In the genomic region with DNA sequence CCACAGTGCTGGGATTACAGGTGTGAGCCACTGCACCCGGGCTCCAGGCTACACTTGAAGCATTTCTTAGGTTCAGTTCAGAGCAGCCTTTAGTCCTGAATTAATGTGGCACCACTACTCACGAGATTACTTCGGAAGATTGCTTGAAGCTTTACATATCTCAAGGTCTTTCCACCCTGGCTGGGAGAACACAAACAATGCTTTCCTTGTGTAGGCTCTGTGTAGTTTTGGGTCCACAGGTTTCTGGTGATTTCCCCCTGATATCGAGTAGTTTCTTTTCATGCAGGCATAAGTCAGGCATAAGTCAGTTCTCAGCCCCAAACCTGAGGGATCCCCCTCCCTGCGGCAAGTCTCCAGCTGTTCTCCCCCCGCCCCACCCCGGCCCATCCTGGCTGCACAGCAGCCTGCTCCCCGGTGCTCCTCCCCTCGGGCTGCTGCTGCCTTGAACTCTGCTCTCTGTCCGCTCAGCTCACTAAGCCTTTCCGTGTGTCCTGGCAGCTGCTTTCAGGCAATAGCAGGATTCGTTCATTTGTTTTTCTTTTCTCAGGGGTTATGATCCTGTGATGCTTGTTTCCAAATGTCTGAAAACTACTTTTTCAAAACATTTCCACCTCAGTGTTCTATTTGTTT, we compare ENCODE assay signal across 14 cellular contexts.
DNase-seq lines count a peak whose midpoint lies in the region; ATAC-seq, FAIRE-seq and TF ChIP-seq lines count a peak whose summit lies in the region.
"Had no signal": no experiment of that assay in that cellular context is flagged by ENCODE, and none has a peak within 500 bp of the region (broad histone marks: within the 10 kb centered on the region; RNA-seq: fewer than 3 reads in every experiment).

No MANE protein-coding gene starts in this region.

- CTCF ChIA-PET in activated B cell treated with CpG ODN at 0.5 μM for 24 hours (lab: Charles Lee), result interaction anchor here (0.7 to 1.2 kb wide), 4 partner anchors 11 to 395 kb away, joined by 3 to 4 read pairs (median 3); no protein-coding TSS in a partner anchor
- CTCF ChIA-PET in SK-N-SH (lab: Yijun Ruan, JAX), result interaction anchor here (0.6 to 4.8 kb wide), 7 partner anchors 10 to 392 kb away, joined by 3 to 54 read pairs (median 4); no protein-coding TSS in a partner anchor

- H3K27ac ChIP-seq in KMS-11 (no peak overlapping the region; the same call in 1 of the 2 replicates), lung (ENCODE audit: low read depth in 1 of 2, low read length in 1 of 2) (no peak overlapping the region), SK-N-SH (ENCODE audit: low read depth in 2 of 2, low read length in 1 of 2) (no peak overlapping the region)
- H3K27ac ChIP-seq: SJSA1 had no signal

- H2AFZ ChIP-seq in KMS-11 (ENCODE audit: low read depth), result no peak overlapping the region; the same call in 1 of the 2 replicates
- no peak overlapping the region for H2AFZ ChIP-seq in SK-N-SH (ENCODE audit: low read depth)

- no peaks in the 10 kb centered on the region for H3K4me1 ChIP-seq in KMS-11 (ENCODE audit: low read depth, poor library complexity, severe bottlenecking)
- H3K4me1 ChIP-seq in lung (ENCODE audit: control insufficient read depth in 2 of 2, insufficient read depth in 2 of 2, low read length in 2 of 2), result no peaks in the 10 kb centered on the region
- no peaks in the 10 kb centered on the region; a peak in 1 of 4 replicates for H3K4me1 ChIP-seq in SK-N-SH (ENCODE audit: control insufficient read depth in 1 of 2, insufficient read depth in 2 of 2, low read depth in 1 of 2, low read length in 1 of 2)
- H3K4me1 ChIP-seq: SJSA1 had no signal

- 83 to 89% methylated on average over 12 of the region's 12 CpGs for WGBS in lung, 2 donors
- 22% methylated on average over 9 of the region's 12 CpGs for WGBS in SK-N-SH (ENCODE audit: low lambda C conversion rate)

- H3K4me1 Mint-ChIP-seq in activated B cell treated with CpG ODN at 0.5 μM for 24 hours (peaks cover 38% of the 10 kb centered on the region), type B pancreatic cell (ENCODE audit: unreplicated experiment) (no peaks in the 10 kb centered on the region)
- peaks cover 28% of the 10 kb centered on the region for H3K4me1 Mint-ChIP-seq in stimulated activated memory B cell treated with anti-CD40 and anti-IgM and Interleukin-4, amounts not matched to agents 10 μg/mL and 1 μg/mL and 100 μg/mL, for 72 hours

- no peak for FAIRE-seq in RCC 7860 (lab: Jason Lieb, UNC)

- no peak for TF ChIP-seq EP300 in SK-N-SH (IDR thresholded peaks at IDR 0.05; ENCODE audit: borderline replicate concordance in 1 of 2, low read depth in 1 of 2, low read length in 1 of 2)

- H3K4me3 Mint-ChIP-seq in activated B cell treated with CpG ODN at 0.5 μM for 24 hours (no peak overlapping the region), type B pancreatic cell (no peak overlapping the region)
- no peak overlapping the region for H3K4me3 Mint-ChIP-seq in stimulated activated memory B cell treated with anti-CD40 and anti-IgM and Interleukin-4, amounts not matched to agents 10 μg/mL and 1 μg/mL and 100 μg/mL, for 72 hours

- intact Hi-C loops in activated B cell treated with CpG ODN at 0.5 μM for 24 hours (cut with micrococcal nuclease), result loop anchor here (10.0 kb wide), 2 partner anchors 269 to 409 kb away; no protein-coding TSS in a partner anchor

- H4K20me1 ChIP-seq in KMS-11 (ENCODE audit: insufficient read depth), result no peaks in the 10 kb centered on the region
- H4K20me1 ChIP-seq in SK-N-SH (ENCODE audit: insufficient read depth), result no peaks in the 10 kb centered on the region

- H3F3A ChIP-seq in SK-N-SH (replicated peaks; ENCODE audit: insufficient read depth), result no peaks in the 10 kb centered on the region

- POLR2A ChIA-PET in activated B cell treated with CpG ODN at 0.5 μM for 24 hours (lab: Charles Lee), result interaction anchor here (0.6 to 1.5 kb wide), 4 partner anchors 52 to 393 kb away, joined by 3 to 9 read pairs (median 8); no protein-coding TSS in a partner anchor
- POLR2A ChIA-PET in SK-N-SH (lab: Yijun Ruan, JAX), result no interaction called here

- H3K27me3 ChIP-seq in KMS-11 (ENCODE audit: insufficient read depth, low read depth) (no peaks in the 10 kb centered on the region), lung (ENCODE audit: control insufficient read depth, insufficient read depth) (no peaks in the 10 kb centered on the region), SK-N-SH (ENCODE audit: insufficient read depth) (no peaks in the 10 kb centered on the region; the same call in 1 of the 2 replicates)
- H3K27me3 ChIP-seq: SJSA1 had no signal

- peaks cover 0 to 16% of the 10 kb centered on the region in 2 donors for H3K9me3 ChIP-seq in lung (ENCODE audit: control insufficient read depth in 2 of 2, insufficient read depth in 1 of 2, low read length in 1 of 2)
- no peaks in the 10 kb centered on the region for H3K9me3 ChIP-seq in SK-N-SH
- H3K9me3 ChIP-seq: SJSA1 had no signal

- TF ChIP-seq CTCF in KMS-11 (conservative IDR thresholded peaks at IDR 0.05; ENCODE audit: low read depth, low read length) (no peak), activated B cell treated with CpG ODN at 0.5 μM for 24 hours (IDR thresholded peaks at IDR 0.05) (no peak), lung (IDR thresholded peaks at IDR 0.05; ENCODE audit: control extremely low read depth, extremely low read depth) (no peak), type B pancreatic cell (conservative IDR thresholded peaks at IDR 0.05) (no peak), SK-N-SH (IDR thresholded peaks at IDR 0.05) (no peak)

- ATAC-seq in activated B cell treated with CpG ODN at 0.5 μM for 24 hours (ENCODE audit: low read depth) (no peak), lung (ENCODE audit: insufficient read depth, low FRiP score) (no peak)
- ATAC-seq in stimulated activated memory B cell treated with anti-CD40 and anti-IgM and Interleukin-4, amounts not matched to agents 10 μg/mL and 1 μg/mL and 100 μg/mL, for 72 hours, result no peak

- no peak for DNase-seq in activated B cell treated with CpG ODN at 0.5 μM for 24 hours
- peak; percentile 6 for DNase-seq in lung (ENCODE audit: low spot score)
- DNase-seq in type B pancreatic cell (ENCODE audit: extremely low spot score, unreplicated experiment), result no peak
- DNase-seq in RCC 7860 (ENCODE audit: low spot score), result no peak
- no peak for DNase-seq in SK-N-SH
- no peak for DNase-seq in NOMO-1 treated with DMSO at 0.1 percent for 48 hours (lab: John Stamatoyannopoulos, UW; ENCODE audit: unreplicated experiment)
- DNase-seq: DMS 273 treated with DMSO at 0.1 percent for 48 hours, GF-D8, NCI-H1048, NCI-H1436 treated with DMSO at 0.1 percent for 48 hours, NCI-H524 treated with DMSO at 0.1 percent for 48 hours had no signal

- peak overlapping the region; percentile 68 for H3K4me2 ChIP-seq in KMS-11
- no peak overlapping the region; the same call in 1 of the 2 replicates for H3K4me2 ChIP-seq in SK-N-SH

- H3K36me3 ChIP-seq in KMS-11 (ENCODE audit: insufficient read depth) (no peaks in the 10 kb centered on the region), lung (ENCODE audit: control insufficient read depth in 2 of 2, insufficient read depth in 2 of 2, low read length in 2 of 2) (no peaks in the 10 kb centered on the region), SK-N-SH (replicated peaks in 1 of 2; ENCODE audit: control insufficient read depth in 1 of 2, insufficient read depth in 2 of 2, low read length in 1 of 2) (no peaks in the 10 kb centered on the region)
- H3K36me3 ChIP-seq: SJSA1 had no signal

- no peak overlapping the region for H3K9ac ChIP-seq in KMS-11
- H3K9ac ChIP-seq in SK-N-SH, result no peak overlapping the region

- no peaks in the 10 kb centered on the region for H3K36me3 Mint-ChIP-seq in activated B cell treated with CpG ODN at 0.5 μM for 24 hours (ENCODE audit: low read depth)
- no peaks in the 10 kb centered on the region for H3K36me3 Mint-ChIP-seq in stimulated activated memory B cell treated with anti-CD40 and anti-IgM and Interleukin-4, amounts not matched to agents 10 μg/mL and 1 μg/mL and 100 μg/mL, for 72 hours
- H3K36me3 Mint-ChIP-seq in type B pancreatic cell, result no peaks in the 10 kb centered on the region

- H3K4me3 ChIP-seq in KMS-11 (IDR thresholded peaks at IDR 0.05; ENCODE audit: insufficient read depth, low read depth, low read length), result no peak overlapping the region
- no peak overlapping the region for H3K4me3 ChIP-seq in lung
- H3K4me3 ChIP-seq in SK-N-SH (ENCODE audit: low read depth in 2 of 2, low read length in 1 of 2), result no peak overlapping the region
- H3K4me3 ChIP-seq: SJSA1 had no signal

- H3K27ac Mint-ChIP-seq in activated B cell treated with CpG ODN at 0.5 μM for 24 hours (peak overlapping the region; percentile 24), type B pancreatic cell (no peak overlapping the region)
- H3K27ac Mint-ChIP-seq in stimulated activated memory B cell treated with anti-CD40 and anti-IgM and Interleukin-4, amounts not matched to agents 10 μg/mL and 1 μg/mL and 100 μg/mL, for 72 hours, result peak overlapping the region; percentile 42

- H3K27me3 Mint-ChIP-seq in activated B cell treated with CpG ODN at 0.5 μM for 24 hours (no peaks in the 10 kb centered on the region), type B pancreatic cell (no peaks in the 10 kb centered on the region)
- no peaks in the 10 kb centered on the region for H3K27me3 Mint-ChIP-seq in stimulated activated memory B cell treated with anti-CD40 and anti-IgM and Interleukin-4, amounts not matched to agents 10 μg/mL and 1 μg/mL and 100 μg/mL, for 72 hours

- H3K79me2 ChIP-seq in KMS-11 (ENCODE audit: insufficient read depth, low read depth) (no peaks in the 10 kb centered on the region), SK-N-SH (ENCODE audit: insufficient read depth) (no peaks in the 10 kb centered on the region)

- no peaks in the 10 kb centered on the region for H3K9me2 ChIP-seq in SK-N-SH

- H3K9me3 Mint-ChIP-seq in activated B cell treated with CpG ODN at 0.5 μM for 24 hours (no peaks in the 10 kb centered on the region), type B pancreatic cell (peaks cover 8% of the 10 kb centered on the region)
- no peaks in the 10 kb centered on the region for H3K9me3 Mint-ChIP-seq in stimulated activated memory B cell treated with anti-CD40 and anti-IgM and Interleukin-4, amounts not matched to agents 10 μg/mL and 1 μg/mL and 100 μg/mL, for 72 hours

- TF ChIP-seq RAD21 in SK-N-SH (IDR thresholded peaks at IDR 0.05; ENCODE audit: low read length), result no peak

TF ChIP-seq in SK-N-SH, 30 proteins besides CTCF, POLR2A, EP300 and RAD21 (continues in another document):
- TF ChIP-seq CHD2 (IDR thresholded peaks at IDR 0.05; ENCODE audit: low read length, partially characterized antibody) (no peak), RCOR1 (IDR thresholded peaks at IDR 0.05; ENCODE audit: low read length) (no peak), GABPA (IDR thresholded peaks at IDR 0.05; ENCODE audit: low read depth) (no peak), GATA2 (CRISPR knock-in tag; IDR thresholded peaks at IDR 0.05) (no peak), YY1 (IDR thresholded peaks at IDR 0.05; ENCODE audit: low read depth) (no peak), NFIC (IDR thresholded peaks at IDR 0.05; ENCODE audit: borderline replicate concordance) (no peak)
- TF ChIP-seq, protein P1, sequence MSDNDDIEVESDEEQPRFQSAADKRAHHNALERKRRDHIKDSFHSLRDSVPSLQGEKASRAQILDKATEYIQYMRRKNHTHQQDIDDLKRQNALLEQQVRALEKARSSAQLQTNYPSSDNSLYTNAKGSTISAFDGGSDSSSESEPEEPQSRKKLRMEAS (IDR thresholded peaks at IDR 0.05; ENCODE audit: low read depth), result no peak
